ENCODE assay signal across 31 cellular contexts in genomic region chr2:32523711-32524110, GRCh38.
"Had no signal": no experiment of that assay in that cellular context is flagged by ENCODE, and none has a peak within 500 bp of the region (broad histone marks: within the 10 kb centered on the region; RNA-seq: fewer than 3 reads in every experiment).

No MANE protein-coding gene starts in this region.

- H3K4me3 Mint-ChIP-seq: activated CD8-positive, alpha-beta memory T cell treated with anti-CD3 and anti-CD28 coated beads, Interleukin-2, amount 10 ng/mL, durations not matched to agents 7 days and 5 days; activated CD8-positive, alpha-beta T cell treated with anti-CD3 and anti-CD28 coated beads for 36 hours; activated naive CD8-positive, alpha-beta T cell; nephron; stimulated activated effector memory CD8-positive, alpha-beta T cell treated with anti-CD3 and anti-CD28 coated beads, Interleukin-12 subunit alpha, Interleukin-12 subunit beta, amount 100 ng/mL, for 72 hours; stimulated activated naive CD8-positive, alpha-beta T cell treated with anti-CD3 and anti-CD28 coated beads, Interleukin-15, Interleukin-2, amounts not matched to agents 100 ng/mL and 50 ng/mL, for 24 hours; T-helper 17 cell; WTC11 had no signal

- H3K27ac Mint-ChIP-seq: activated CD8-positive, alpha-beta memory T cell treated with anti-CD3 and anti-CD28 coated beads, Interleukin-2, amount 10 ng/mL, durations not matched to agents 7 days and 5 days; activated CD8-positive, alpha-beta T cell treated with anti-CD3 and anti-CD28 coated beads for 36 hours; activated naive CD8-positive, alpha-beta T cell; activated T-helper 2 cell treated with anti-CD3 and anti-CD28 coated beads, Interferon-gamma antibody, Interleukin-2, Interleukin-4, amounts not matched to agents 10 μg/mL and 5 μg/mL and 100 μg/mL, durations not matched to agents 14 hours and 24 hours and 36 hours; nephron; stimulated activated effector memory CD8-positive, alpha-beta T cell treated with anti-CD3 and anti-CD28 coated beads, Interleukin-12 subunit alpha, Interleukin-12 subunit beta, amount 100 ng/mL, for 72 hours; stimulated activated naive CD8-positive, alpha-beta T cell treated with anti-CD3 and anti-CD28 coated beads, Interleukin-15, Interleukin-2, amounts not matched to agents 100 ng/mL and 50 ng/mL, for 24 hours; T-helper 17 cell; WTC11 had no signal

- ATAC-seq: activated CD8-positive, alpha-beta memory T cell treated with anti-CD3 and anti-CD28 coated beads, Interleukin-2, amount 10 ng/mL, durations not matched to agents 7 days and 5 days; activated CD8-positive, alpha-beta T cell treated with anti-CD3 and anti-CD28 coated beads for 36 hours; esophagus mucosa; pancreas; sciatic nerve; stimulated activated effector memory CD8-positive, alpha-beta T cell treated with anti-CD3 and anti-CD28 coated beads, Interleukin-12 subunit alpha, Interleukin-12 subunit beta, amount 100 ng/mL, for 72 hours; T-helper 17 cell; WTC11 had no signal

- H3K9me3 Mint-ChIP-seq: activated CD8-positive, alpha-beta T cell treated with anti-CD3 and anti-CD28 coated beads for 36 hours; activated T-helper 2 cell treated with anti-CD3 and anti-CD28 coated beads, Interferon-gamma antibody, Interleukin-2, Interleukin-4, amounts not matched to agents 10 μg/mL and 5 μg/mL and 100 μg/mL, durations not matched to agents 14 hours and 24 hours and 36 hours; nephron; stimulated activated effector memory CD8-positive, alpha-beta T cell treated with anti-CD3 and anti-CD28 coated beads, Interleukin-12 subunit alpha, Interleukin-12 subunit beta, amount 100 ng/mL, for 72 hours; stimulated activated naive CD8-positive, alpha-beta T cell treated with anti-CD3 and anti-CD28 coated beads, Interleukin-15, Interleukin-2, amounts not matched to agents 100 ng/mL and 50 ng/mL, for 24 hours; WTC11 had no signal

- H3K27ac ChIP-seq: brain microvascular endothelial cell, left ventricle myocardium inferior, neutrophil, pancreas, prostate gland, thoracic aorta, uterus had no signal

- DNase-seq: activated CD4-positive, alpha-beta T cell treated with anti-CD3 and anti-CD28 coated beads for 1 hour; activated CD4-positive, alpha-beta T cell treated with anti-CD3 and anti-CD28 coated beads, Interleukin-2, amount 50 U/mL, for 1 hour; activated CD8-positive, alpha-beta memory T cell treated with anti-CD3 and anti-CD28 coated beads, Interleukin-2, amount 10 ng/mL, durations not matched to agents 7 days and 5 days; activated CD8-positive, alpha-beta T cell treated with anti-CD3 and anti-CD28 coated beads for 36 hours; activated T-cell treated with anti-CD3 and anti-CD28 coated beads, Interleukin-2, amount 50 U/mL, for 48 hours; aorta; brain microvascular endothelial cell; caudate nucleus; foreskin melanocyte; islet precursor cell; left ventricle myocardium inferior; mesendoderm; pancreas; retina; small intestine; stimulated activated CD4-positive, alpha-beta T cell treated with anti-CD3 and anti-CD28 coated beads, Interleukin-4, amount 100 ng/mL, for 24 hours; T-helper 17 cell; trophoblast cell; uterus had no signal

- H3K4me1 ChIP-seq: left ventricle myocardium inferior, pancreas, prostate gland, uterus had no signal

- H3K27me3 ChIP-seq: brain microvascular endothelial cell, neutrophil, pancreas, uterus had no signal

- H3K4me1 Mint-ChIP-seq: activated CD8-positive, alpha-beta memory T cell treated with anti-CD3 and anti-CD28 coated beads, Interleukin-2, amount 10 ng/mL, durations not matched to agents 7 days and 5 days; nephron; stimulated activated effector memory CD8-positive, alpha-beta T cell treated with anti-CD3 and anti-CD28 coated beads, Interleukin-12 subunit alpha, Interleukin-12 subunit beta, amount 100 ng/mL, for 72 hours; WTC11 had no signal

- H3K9me3 ChIP-seq: left ventricle myocardium inferior, neutrophil, pancreas, prostate gland, thoracic aorta, uterus had no signal

- H3K27me3 Mint-ChIP-seq: activated CD8-positive, alpha-beta memory T cell treated with anti-CD3 and anti-CD28 coated beads, Interleukin-2, amount 10 ng/mL, durations not matched to agents 7 days and 5 days; activated CD8-positive, alpha-beta T cell treated with anti-CD3 and anti-CD28 coated beads for 36 hours; activated naive CD8-positive, alpha-beta T cell; stimulated activated naive CD8-positive, alpha-beta T cell treated with anti-CD3 and anti-CD28 coated beads, Interleukin-15, Interleukin-2, amounts not matched to agents 100 ng/mL and 50 ng/mL, for 24 hours; T-helper 17 cell had no signal

- H3K36me3 ChIP-seq: uterus had no signal

- H3K4me3 ChIP-seq: left ventricle myocardium inferior, lung, pancreas, prostate gland, thoracic aorta, uterus had no signal

- FAIRE-seq: small intestine had no signal
